15 cellular contexts compared by ENCODE assay signal in genomic region chr13:109737606-109738005, GRCh38. TPM values are rescaled to one million over a fixed set of nuclear protein-coding genes. Genes with fewer than 3 reads are reported as not detected.
A peak's percentile ranks its signal among the peaks of the same experiment; 100 is the strongest.
DNase-seq lines count a peak whose midpoint lies in the region; ATAC-seq and TF ChIP-seq lines count a peak whose summit lies in the region.
"Had no signal": no experiment of that assay in that cellular context is flagged by ENCODE, and none has a peak within 500 bp of the region (broad histone marks: within the 10 kb centered on the region; RNA-seq: fewer than 3 reads in every experiment).

No MANE protein-coding gene starts in this region.

- H3K9me3 Mint-ChIP-seq in activated naive CD4-positive, alpha-beta T cell treated with anti-CD3 and anti-CD28 coated beads for 36 hours = no peaks in the 10 kb centered on the region
- H3K9me3 Mint-ChIP-seq in activated naive CD4-positive, alpha-beta T cell treated with anti-CD3 and anti-CD28 coated beads, Interleukin-2, amount 10 ng/mL, durations not matched to agents 7 days and 5 days = peaks cover 2% of the 10 kb centered on the region

- no peaks in the 10 kb centered on the region for H3K36me3 ChIP-seq in RWPE2 (ENCODE audit: low read depth)
- H3K36me3 ChIP-seq in lower lobe of right lung = no peaks in the 10 kb centered on the region
- H3K36me3 ChIP-seq: thoracic aorta had no signal

- H3K4me1 ChIP-seq in RWPE2 (ENCODE audit: insufficient read depth, poor library complexity, severe bottlenecking) (peaks cover 10% of the 10 kb centered on the region), lower lobe of right lung (no peaks in the 10 kb centered on the region)

- CTCF ChIA-PET in activated naive CD4-positive, alpha-beta T cell treated with anti-CD3 and anti-CD28 coated beads for 36 hours (lab: Charles Lee) = no interaction called here
- CTCF ChIA-PET in activated naive CD4-positive, alpha-beta T cell treated with anti-CD3 and anti-CD28 coated beads, Interleukin-2, amount 10 ng/mL, durations not matched to agents 7 days and 5 days (lab: Charles Lee) = no interaction called here

- H3K27ac Mint-ChIP-seq in activated naive CD4-positive, alpha-beta T cell treated with anti-CD3 and anti-CD28 coated beads for 36 hours = no peak overlapping the region
- H3K27ac Mint-ChIP-seq in activated naive CD4-positive, alpha-beta T cell treated with anti-CD3 and anti-CD28 coated beads, Interleukin-2, amount 10 ng/mL, durations not matched to agents 7 days and 5 days = no peak overlapping the region

- H3K4me3 ChIP-seq in RWPE2 (ENCODE audit: severe bottlenecking) (no peak overlapping the region), foreskin fibroblast (ENCODE audit: low read depth in 1 of 2, low read length in 2 of 2) (no peak overlapping the region), lower lobe of right lung (no peak overlapping the region)
- H3K4me3 ChIP-seq: thoracic aorta had no signal

- no peak overlapping the region for H3K4me3 Mint-ChIP-seq in activated naive CD4-positive, alpha-beta T cell treated with anti-CD3 and anti-CD28 coated beads for 36 hours
- no peak overlapping the region for H3K4me3 Mint-ChIP-seq in activated naive CD4-positive, alpha-beta T cell treated with anti-CD3 and anti-CD28 coated beads, Interleukin-2, amount 10 ng/mL, durations not matched to agents 7 days and 5 days

- peaks cover 3% of the 10 kb centered on the region for H3K27me3 Mint-ChIP-seq in activated naive CD4-positive, alpha-beta T cell treated with anti-CD3 and anti-CD28 coated beads for 36 hours (ENCODE audit: low read depth)
- H3K27me3 Mint-ChIP-seq in activated naive CD4-positive, alpha-beta T cell treated with anti-CD3 and anti-CD28 coated beads, Interleukin-2, amount 10 ng/mL, durations not matched to agents 7 days and 5 days = peaks cover 11% of the 10 kb centered on the region

- peak; percentile 42 for ATAC-seq in RWPE2 (ENCODE audit: low read depth)
- no peak for ATAC-seq in lower lobe of right lung
- no peak for ATAC-seq in sciatic nerve

- no peaks in the 10 kb centered on the region for H3K9me3 ChIP-seq in RWPE2 (ENCODE audit: severe bottlenecking)
- H3K9me3 ChIP-seq in lower lobe of right lung = no peaks in the 10 kb centered on the region
- H3K9me3 ChIP-seq: thoracic aorta had no signal

- DNase-seq in activated naive CD4-positive, alpha-beta T cell treated with anti-CD3 and anti-CD28 coated beads for 36 hours = peak; percentile 13
- no peak for DNase-seq in activated naive CD4-positive, alpha-beta T cell treated with anti-CD3 and anti-CD28 coated beads, Interleukin-2, amount 10 ng/mL, durations not matched to agents 7 days and 5 days
- no peak for DNase-seq in RWPE2 (ENCODE audit: low spot score)
- peak; percentile 76 to 79 for DNase-seq in foreskin fibroblast
- peak; percentile 16 to 30 for DNase-seq in stimulated activated CD4-positive, alpha-beta T cell treated with anti-CD3 and anti-CD28 coated beads, Interleukin-4, amount 100 ng/mL, for 48 hours (ENCODE audit: low read depth in 2 of 2)
- DNase-seq in lower lobe of right lung = no peak
- no peak for DNase-seq in NCI-H1694 (lab: John Stamatoyannopoulos, UW)
- DNase-seq in sciatic nerve (ENCODE audit: low spot score) = no peak
- DNase-seq: activated CD8-positive, alpha-beta memory T cell treated with anti-CD3 and anti-CD28 coated beads, Interleukin-2, amount 50 U/mL, for 4 hours; cortex of kidney; mesendoderm; NCI-H187 treated with DMSO at 0.1 percent for 48 hours; NCI-H526 treated with DMSO at 0.1 percent for 48 hours; T1000 had no signal

- H3K36me3 Mint-ChIP-seq in activated naive CD4-positive, alpha-beta T cell treated with anti-CD3 and anti-CD28 coated beads for 36 hours (ENCODE audit: low read depth) = no peaks in the 10 kb centered on the region
- H3K36me3 Mint-ChIP-seq in activated naive CD4-positive, alpha-beta T cell treated with anti-CD3 and anti-CD28 coated beads, Interleukin-2, amount 10 ng/mL, durations not matched to agents 7 days and 5 days = no peaks in the 10 kb centered on the region

- intact Hi-C loops in activated naive CD4-positive, alpha-beta T cell treated with anti-CD3 and anti-CD28 coated beads for 36 hours (cut with micrococcal nuclease) = no loop called here
- intact Hi-C loops in lower lobe of right lung (cut with DNase I) = no loop called here
- intact Hi-C loops in sciatic nerve (cut with DNase I) = no loop called here

- TF ChIP-seq CTCF in RWPE2 (IDR thresholded peaks at IDR 0.05; ENCODE audit: poor library complexity, severe bottlenecking) (no peak), foreskin fibroblast (IDR thresholded peaks at IDR 0.05; ENCODE audit: low read depth, low read length) (no peak), lower lobe of right lung (IDR thresholded peaks at IDR 0.05) (no peak)

- peak overlapping the region; percentile 86 for H3K27ac ChIP-seq in RWPE2 (ENCODE audit: poor library complexity, severe bottlenecking)
- no peak overlapping the region for H3K27ac ChIP-seq in lower lobe of right lung
- H3K27ac ChIP-seq: thoracic aorta had no signal

- H3K4me1 Mint-ChIP-seq in activated naive CD4-positive, alpha-beta T cell treated with anti-CD3 and anti-CD28 coated beads for 36 hours (ENCODE audit: low read depth) = peaks cover 6% of the 10 kb centered on the region
- H3K4me1 Mint-ChIP-seq in activated naive CD4-positive, alpha-beta T cell treated with anti-CD3 and anti-CD28 coated beads, Interleukin-2, amount 10 ng/mL, durations not matched to agents 7 days and 5 days = peaks cover 6% of the 10 kb centered on the region

- no peaks in the 10 kb centered on the region for H3K27me3 ChIP-seq in RWPE2 (ENCODE audit: insufficient read depth, poor library complexity, severe bottlenecking)
- H3K27me3 ChIP-seq in lower lobe of right lung (ENCODE audit: low read depth) = no peaks in the 10 kb centered on the region

RNA-seq across cellular contexts. Expression of gene IRS2, which starts 48.8 kb away (rescaled TPM):
- total RNA-seq in activated naive CD4-positive, alpha-beta T cell treated with anti-CD3 and anti-CD28 coated beads for 36 hours = 1 to 10 TPM; 3.0 to 3.3 TPM
- total RNA-seq in lower lobe of right lung (34.0 TPM), sciatic nerve (24.7 TPM)

Comparison
In these comparisons a context has a peak if more than half of its experiments do, and no peak if none do; other contexts are left out.
1. DNase-seq: peak in activated naive CD4-positive, alpha-beta T cell treated with anti-CD3 and anti-CD28 coated beads for 36 hours (single experiment), foreskin fibroblast (2 of 2) and stimulated activated CD4-positive, alpha-beta T cell treated with anti-CD3 and anti-CD28 coated beads, Interleukin-4, amount 100 ng/mL, for 48 hours (2 of 2); none in activated naive CD4-positive, alpha-beta T cell treated with anti-CD3 and anti-CD28 coated beads, Interleukin-2, amount 10 ng/mL, durations not matched to agents 7 days and 5 days (single experiment), RWPE2 (single experiment), lower lobe of right lung (single experiment), NCI-H1694 (single experiment) and sciatic nerve (single experiment).